In the genomic region with DNA sequence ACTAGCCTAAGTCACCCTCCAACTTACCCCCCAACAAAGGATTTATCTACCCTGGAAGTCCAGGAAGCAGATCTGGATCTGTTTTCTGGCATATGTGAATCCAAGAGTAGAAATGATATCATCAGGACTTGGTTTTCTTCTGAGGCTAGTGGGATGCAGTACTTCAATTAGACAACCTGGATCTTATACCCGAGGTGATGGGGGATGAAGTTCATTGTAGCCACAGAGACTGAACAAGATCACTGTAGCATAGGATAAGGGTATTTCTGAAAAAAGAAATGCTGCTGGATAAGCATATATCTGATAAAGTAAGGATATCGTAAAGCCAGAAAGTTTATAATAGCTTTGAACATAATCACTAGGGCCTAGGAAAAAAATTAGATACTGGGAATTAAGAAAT, we compare ENCODE assay signal across 25 cellular contexts.
"Had no signal": no experiment of that assay in that cellular context is flagged by ENCODE, and none has a peak within 500 bp of the region (broad histone marks: within the 10 kb centered on the region; RNA-seq: fewer than 3 reads in every experiment).

No MANE protein-coding gene starts in this region.

- H3K27me3 Mint-ChIP-seq: activated naive CD4-positive, alpha-beta T cell treated with anti-CD3 and anti-CD28 coated beads, Interleukin-2, amount 10 ng/mL, durations not matched to agents 7 days and 5 days; activated naive CD8-positive, alpha-beta T cell treated with anti-CD3 and anti-CD28 coated beads, Interleukin-2, amount 50 U/mL, for 24 hours; memory B cell; naive thymus-derived CD4-positive, alpha-beta T cell had no signal

- H3K27me3 ChIP-seq: gastroesophageal sphincter, tibial nerve had no signal

- H3K4me1 Mint-ChIP-seq: activated naive CD4-positive, alpha-beta T cell treated with anti-CD3 and anti-CD28 coated beads, Interleukin-2, amount 10 ng/mL, durations not matched to agents 7 days and 5 days; activated naive CD8-positive, alpha-beta T cell treated with anti-CD3 and anti-CD28 coated beads, Interleukin-2, amount 50 U/mL, for 24 hours; memory B cell; naive thymus-derived CD4-positive, alpha-beta T cell; neural crest cell had no signal

- H3K4me1 ChIP-seq: gastroesophageal sphincter, parathyroid adenoma, tibial nerve had no signal

- H2AFZ ChIP-seq: parathyroid adenoma had no signal

- H3K27ac Mint-ChIP-seq: activated naive CD4-positive, alpha-beta T cell treated with anti-CD3 and anti-CD28 coated beads, Interleukin-2, amount 10 ng/mL, durations not matched to agents 7 days and 5 days; activated naive CD8-positive, alpha-beta T cell treated with anti-CD3 and anti-CD28 coated beads, Interleukin-2, amount 50 U/mL, for 24 hours; memory B cell; naive thymus-derived CD4-positive, alpha-beta T cell; T-helper 2 cell treated with Interferon-gamma antibody and Interleukin-4, amounts not matched to agents 5 μg/mL and 100 μg/mL, for 36 hours had no signal

- H3K9me3 ChIP-seq: gastroesophageal sphincter, tibial nerve had no signal

- H3K9me3 Mint-ChIP-seq: activated naive CD8-positive, alpha-beta T cell treated with anti-CD3 and anti-CD28 coated beads, Interleukin-2, amount 50 U/mL, for 24 hours had no signal

- H3K9ac ChIP-seq: parathyroid adenoma had no signal

- H3K79me2 ChIP-seq: parathyroid adenoma had no signal

- DNase-seq: activated CD4-positive, alpha-beta T cell treated with anti-CD3 and anti-CD28 coated beads for 4 hours; activated CD4-positive, alpha-beta T cell treated with anti-CD3 and anti-CD28 coated beads, Interleukin-2, amount 50 U/mL, for 4 hours; activated CD8-positive, alpha-beta memory T cell treated with anti-CD3 and anti-CD28 coated beads for 24 hours; activated gamma-delta T cell; activated naive CD4-positive, alpha-beta T cell treated with anti-CD3 and anti-CD28 coated beads, Interleukin-2, amount 10 ng/mL, durations not matched to agents 7 days and 5 days; activated naive CD8-positive, alpha-beta T cell treated with anti-CD3 and anti-CD28 coated beads, Interleukin-2, amount 50 U/mL, for 24 hours; amygdala; caudate nucleus; cortex of kidney; hippocampal formation; left cardiac atrium; midbrain; naive thymus-derived CD4-positive, alpha-beta T cell; nucleus accumbens; right cardiac atrium; stimulated activated CD4-positive, alpha-beta T cell treated with anti-CD3 and anti-CD28 coated beads, Interleukin-2, amount 100 ng/mL, for 48 hours; stimulated activated naive CD4-positive, alpha-beta T cell treated with Interleukin-2 at 50 U/mL for 16 hours had no signal

- ATAC-seq: activated naive CD8-positive, alpha-beta T cell treated with anti-CD3 and anti-CD28 coated beads, Interleukin-2, amount 50 U/mL, for 24 hours; gastroesophageal sphincter; left cardiac atrium; naive thymus-derived CD4-positive, alpha-beta T cell; right cardiac atrium had no signal

- H3K4me3 Mint-ChIP-seq: activated naive CD4-positive, alpha-beta T cell treated with anti-CD3 and anti-CD28 coated beads, Interleukin-2, amount 10 ng/mL, durations not matched to agents 7 days and 5 days; activated naive CD8-positive, alpha-beta T cell treated with anti-CD3 and anti-CD28 coated beads, Interleukin-2, amount 50 U/mL, for 24 hours; memory B cell; naive thymus-derived CD4-positive, alpha-beta T cell; neural crest cell; T-helper 2 cell treated with Interferon-gamma antibody and Interleukin-4, amounts not matched to agents 5 μg/mL and 100 μg/mL, for 36 hours had no signal

- H3K4me3 ChIP-seq: gastroesophageal sphincter, tibial nerve had no signal

- H3K36me3 Mint-ChIP-seq: activated naive CD4-positive, alpha-beta T cell treated with anti-CD3 and anti-CD28 coated beads, Interleukin-2, amount 10 ng/mL, durations not matched to agents 7 days and 5 days; memory B cell; naive thymus-derived CD4-positive, alpha-beta T cell had no signal

- H3K27ac ChIP-seq: gastroesophageal sphincter, parathyroid adenoma, tibial nerve had no signal

- FAIRE-seq: endothelial cell of umbilical vein, keratinocyte had no signal
